In genomic region chr3:169966086-169966950, GRCh38 we compare ENCODE assay signal across 8 cellular contexts. TPM values are rescaled to one million over a fixed set of nuclear protein-coding genes. Genes with fewer than 3 reads are reported as not detected.
DNase-seq lines count a peak whose midpoint lies in the region; ATAC-seq and TF ChIP-seq lines count a peak whose summit lies in the region.

TSS of gene SEC62 (plus strand) at chr3:169966807. CDS start at chr3:169966823, 16 bp downstream.

- H3K4me3 Mint-ChIP-seq in glutamatergic neuron (ENCODE audit: unreplicated experiment): peak within 1 kb of the TSS; percentile 94
- H3K4me3 Mint-ChIP-seq in osteocyte (ENCODE audit: unreplicated experiment): peak within 1 kb of the TSS; percentile 93

- peak within 1 kb of the TSS; percentile 80 for H3K4me3 ChIP-seq in thymus (ENCODE audit: low read length)

- H3K4me1 ChIP-seq in thymus (ENCODE audit: control insufficient read depth, insufficient read depth, low read length): peaks cover 5% of the 10 kb centered on the region

- H3K9me3 Mint-ChIP-seq in activated naive CD4-positive, alpha-beta T cell treated with anti-CD3 and anti-CD28 coated beads, Interleukin-2, amount 50 U/mL, for 72 hours: peaks cover 8 to 16% of the 10 kb centered on the region in 2 donors
- peaks cover 8% of the 10 kb centered on the region for H3K9me3 Mint-ChIP-seq in glutamatergic neuron (ENCODE audit: unreplicated experiment)
- H3K9me3 Mint-ChIP-seq in osteocyte (ENCODE audit: unreplicated experiment): peaks cover 5% of the 10 kb centered on the region

- peak within 1 kb of the TSS; percentile 98 to 99 for H3K27ac Mint-ChIP-seq in activated naive CD4-positive, alpha-beta T cell treated with anti-CD3 and anti-CD28 coated beads, Interleukin-2, amount 50 U/mL, for 72 hours
- H3K27ac Mint-ChIP-seq in glutamatergic neuron (ENCODE audit: unreplicated experiment): peak within 1 kb of the TSS; percentile 95
- H3K27ac Mint-ChIP-seq in osteocyte (ENCODE audit: unreplicated experiment): peak within 1 kb of the TSS; percentile 97

- DNase-seq in NCI-H1092 (lab: John Stamatoyannopoulos, UW): peak; percentile 93
- peak; percentile 93 to 94 for DNase-seq in activated naive CD4-positive, alpha-beta T cell treated with anti-CD3 and anti-CD28 coated beads, Interleukin-2, amount 50 U/mL, for 72 hours (ENCODE audit: low spot score in 2 of 2)
- DNase-seq in glutamatergic neuron: peak; percentile 98
- peak; percentile 98 for DNase-seq in osteocyte (ENCODE audit: extremely low spot score, unreplicated experiment)

- TF ChIP-seq POLR2A in GM10847 (IDR thresholded peaks at IDR 0.05; ENCODE audit: extremely low read depth, insufficient read length): peak; percentile 77

- H3K36me3 Mint-ChIP-seq in activated naive CD4-positive, alpha-beta T cell treated with anti-CD3 and anti-CD28 coated beads, Interleukin-2, amount 50 U/mL, for 72 hours: peaks cover 7 to 23% of the 10 kb centered on the region in 2 donors
- no peaks in the 10 kb centered on the region for H3K36me3 Mint-ChIP-seq in glutamatergic neuron (ENCODE audit: unreplicated experiment)
- peaks cover 2% of the 10 kb centered on the region for H3K36me3 Mint-ChIP-seq in osteocyte (ENCODE audit: unreplicated experiment)

- no peaks in the 10 kb centered on the region for H3K36me3 ChIP-seq in thymus (ENCODE audit: control insufficient read depth, insufficient read depth)

- WGBS in thymus: 14% methylated on average over 47 of the region's 47 CpGs

- no peaks in the 10 kb centered on the region for H3K27me3 ChIP-seq in thymus (ENCODE audit: control insufficient read depth, insufficient read depth)

- ATAC-seq in HG02610 (IDR thresholded peaks at IDR 0.05; ENCODE audit: unreplicated experiment) (peak; percentile 93), SK-N-SH treated with all-trans-retinoic acid at 6 μM for 48 hours (peak; percentile 96)
- peak; percentile 91 to 95 for ATAC-seq in activated naive CD4-positive, alpha-beta T cell treated with anti-CD3 and anti-CD28 coated beads, Interleukin-2, amount 50 U/mL, for 72 hours

- peaks cover 12% of the 10 kb centered on the region for H3K4me1 Mint-ChIP-seq in glutamatergic neuron (ENCODE audit: low read depth, unreplicated experiment)
- H3K4me1 Mint-ChIP-seq in osteocyte (ENCODE audit: unreplicated experiment): peaks cover 36% of the 10 kb centered on the region

- peak; percentile 9 for TF ChIP-seq CTCF in glutamatergic neuron (IDR thresholded peaks at IDR 0.05; ENCODE audit: partially characterized antibody, unreplicated experiment)
- TF ChIP-seq CTCF in osteocyte (IDR thresholded peaks at IDR 0.05): peak; percentile 53

- H3K27me3 Mint-ChIP-seq in glutamatergic neuron (ENCODE audit: unreplicated experiment): peaks cover 5% of the 10 kb centered on the region
- H3K27me3 Mint-ChIP-seq in osteocyte (ENCODE audit: unreplicated experiment): peaks cover 19% of the 10 kb centered on the region

- no peaks in the 10 kb centered on the region for H3K9me3 ChIP-seq in thymus (ENCODE audit: control insufficient read depth)

- H3K27ac ChIP-seq in thymus (ENCODE audit: low read depth): peak within 1 kb of the TSS; percentile 96

TF ChIP-seq in SK-N-SH treated with all-trans-retinoic acid at 6 μM for 48 hours, 23 proteins besides CTCF, POLR2A, EP300 and RAD21:
- TF ChIP-seq ARNTL (CRISPR knock-in tag; IDR thresholded peaks at IDR 0.05; ENCODE audit: borderline replicate concordance, low read depth): no peak
- TF ChIP-seq BACH2 (CRISPR knock-in tag; IDR thresholded peaks at IDR 0.05; ENCODE audit: borderline replicate concordance): no peak
- no peak for TF ChIP-seq RARB (CRISPR knock-in tag; IDR thresholded peaks at IDR 0.05)
- no peak for TF ChIP-seq CSDC2 (CRISPR knock-in tag; IDR thresholded peaks at IDR 0.05)
- no peak for TF ChIP-seq CREB5 (CRISPR knock-in tag; IDR thresholded peaks at IDR 0.05; ENCODE audit: low read depth)
- TF ChIP-seq ZNF70 (CRISPR knock-in tag; IDR thresholded peaks at IDR 0.05): no peak
- no peak for TF ChIP-seq POU6F1 (CRISPR knock-in tag; IDR thresholded peaks at IDR 0.05; ENCODE audit: borderline replicate concordance, low read depth)
- no peak for TF ChIP-seq ZNF565 (CRISPR knock-in tag; conservative IDR thresholded peaks at IDR 0.05; ENCODE audit: low read depth)
- TF ChIP-seq CSRNP3 (CRISPR knock-in tag; IDR thresholded peaks at IDR 0.05): no peak
- TF ChIP-seq ZC3H10 (CRISPR knock-in tag; IDR thresholded peaks at IDR 0.05): no peak
- TF ChIP-seq PATZ1 (CRISPR knock-in tag; IDR thresholded peaks at IDR 0.05; ENCODE audit: borderline replicate concordance): no peak
- TF ChIP-seq TCF4 (CRISPR knock-in tag; IDR thresholded peaks at IDR 0.05; ENCODE audit: borderline replicate concordance): no peak

RNA-seq across cellular contexts. Expression of gene SEC62, which starts in this region (rescaled TPM):
- 10 to 100 TPM; 52.1 to 81.9 TPM for total RNA-seq in activated naive CD4-positive, alpha-beta T cell treated with anti-CD3 and anti-CD28 coated beads, Interleukin-2, amount 50 U/mL, for 72 hours
- 75.5 TPM for total RNA-seq in glutamatergic neuron (ENCODE audit: unreplicated experiment)
- 112 and 113 TPM in 2 replicates for total RNA-seq in osteocyte
- polyA plus RNA-seq in thymus: 39.2 TPM

Comparison
In these comparisons a context has a peak if more than half of its experiments do, and no peak if none do; other contexts are left out.
1. Peak in every context shown above with its lines: DNase-seq, ATAC-seq, H3K4me3 ChIP-seq and H3K27ac ChIP-seq.